Comparison of ENCODE assay signal across 11 cellular contexts in the genomic region with DNA sequence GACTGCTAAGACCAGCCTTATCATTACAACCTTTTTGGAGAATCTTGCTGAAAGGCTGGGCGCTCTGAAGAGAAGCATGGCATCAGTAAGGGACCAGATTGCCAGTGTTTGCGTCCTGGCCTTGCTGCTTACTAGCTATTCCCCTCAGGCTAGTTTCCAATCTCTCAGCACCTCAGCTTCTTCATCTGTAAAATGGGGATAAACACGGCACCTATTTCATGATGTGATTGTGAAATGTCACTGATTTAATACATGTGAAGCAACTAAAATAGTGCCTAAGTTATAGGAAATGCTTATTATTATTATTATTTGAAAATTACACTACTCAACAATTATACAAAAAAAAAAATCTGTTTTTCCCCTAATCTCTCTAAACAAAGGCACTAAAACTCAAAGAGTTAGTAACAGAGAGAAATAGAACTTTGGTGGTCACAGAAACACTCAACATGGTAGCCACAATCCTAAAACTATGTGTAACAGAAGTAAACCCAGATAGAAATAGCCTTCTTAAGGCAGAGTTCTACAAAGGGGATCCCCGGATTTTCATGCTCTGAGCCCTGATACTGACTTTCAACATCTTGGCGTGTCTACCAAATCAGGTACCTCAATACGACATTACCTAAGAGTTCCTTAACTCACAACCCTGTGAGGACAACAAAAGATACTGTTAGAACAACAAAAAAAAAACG.
DNase-seq lines count a peak whose midpoint lies in the region; ATAC-seq and TF ChIP-seq lines count a peak whose summit lies in the region.
"Had no signal": no experiment of that assay in that cellular context is flagged by ENCODE, and none has a peak within 500 bp of the region (broad histone marks: within the 10 kb centered on the region; RNA-seq: fewer than 3 reads in every experiment).

No MANE protein-coding gene starts in this region.

- H3K27me3 ChIP-seq in endodermal cell (ENCODE audit: control insufficient read depth, insufficient read depth, low read length, poor library complexity, severe bottlenecking): no peaks in the 10 kb centered on the region

- no peak overlapping the region for H3K9ac ChIP-seq in endodermal cell (ENCODE audit: extremely low read depth, low read length, poor library complexity, severe bottlenecking)

- no peaks in the 10 kb centered on the region for H3K27me3 Mint-ChIP-seq in endodermal cell (ENCODE audit: insufficient read depth)

- no peaks in the 10 kb centered on the region for H3K9me3 ChIP-seq in endodermal cell (ENCODE audit: control insufficient read depth, low read length)

- TF ChIP-seq CTCF in endodermal cell (conservative IDR thresholded peaks at IDR 0.05): no peak

- peak; percentile 26 for DNase-seq in endodermal cell
- DNase-seq in KBM-7: no peak
- no peak for DNase-seq in ureter (ENCODE audit: low spot score)
- DNase-seq in MV-4-11 (lab: John Stamatoyannopoulos, UW): no peak
- no peak for DNase-seq in activated CD4-positive, alpha-beta T cell treated with anti-CD3 and anti-CD28 coated beads for 1 hour
- DNase-seq: naive B cell, NCI-H1105 had no signal

- no peaks in the 10 kb centered on the region for H3K9me3 Mint-ChIP-seq in endodermal cell
- H3K9me3 Mint-ChIP-seq: naive B cell had no signal

- H3K4me3 Mint-ChIP-seq in endodermal cell: no peak overlapping the region

- no peak overlapping the region for H3K27ac ChIP-seq in endodermal cell (ENCODE audit: low read depth, low read length)
- H3K27ac ChIP-seq: epithelial cell of prostate had no signal

- WGBS in endodermal cell (ENCODE audit: insufficient coverage in 1 of 2, insufficient read length in 1 of 2), 2 experiments: 92 to 100% methylated on average over 2 to 7 of the region's 7 CpGs

- no peak overlapping the region for H3K4me3 ChIP-seq in endodermal cell (ENCODE audit: low read length)

- in situ Hi-C loops in KBM-7 (cut with MboI; ENCODE audit: low pct_unique_long_range_greater_than_20kb, low sequenced_read_pairs): no loop called here

- no peaks in the 10 kb centered on the region for H3K36me3 ChIP-seq in endodermal cell (ENCODE audit: control insufficient read depth, insufficient read depth, low read length)

- peaks cover 40% of the 10 kb centered on the region for H3K4me1 Mint-ChIP-seq in endodermal cell

- H3K27ac Mint-ChIP-seq in endodermal cell: no peak overlapping the region

- H3K36me3 Mint-ChIP-seq in endodermal cell (ENCODE audit: low read depth): no peaks in the 10 kb centered on the region
- H3K36me3 Mint-ChIP-seq: naive B cell had no signal

- ATAC-seq in GM18498 (IDR thresholded peaks at IDR 0.05; ENCODE audit: unreplicated experiment) (peak; percentile 44), GM19455 (IDR thresholded peaks at IDR 0.05; ENCODE audit: unreplicated experiment) (peak; percentile 49), HG03439 (IDR thresholded peaks at IDR 0.05; ENCODE audit: unreplicated experiment) (peak; percentile 41)

- H3K4me1 ChIP-seq in endodermal cell (ENCODE audit: control insufficient read depth, insufficient read depth, low read length): peaks cover 7% of the 10 kb centered on the region
